ENCODE assay signal across 11 cellular contexts in genomic region chr17:29838961-29839360, GRCh38.
DNase-seq lines count a peak whose midpoint lies in the region; ATAC-seq and TF ChIP-seq lines count a peak whose summit lies in the region.
"Had no signal": no experiment of that assay in that cellular context is flagged by ENCODE, and none has a peak within 500 bp of the region (broad histone marks: within the 10 kb centered on the region; RNA-seq: fewer than 3 reads in every experiment).

No MANE protein-coding gene starts in this region.

- DNase-seq in EL (peak; percentile 58), MG63 (peak; percentile 9), endodermal cell (peak; percentile 82), midbrain (lab: John Stamatoyannopoulos, UW) (peak; percentile 7)
- DNase-seq in activated CD8-positive, alpha-beta memory T cell treated with anti-CD3 and anti-CD28 coated beads, Interleukin-2, amount 10 ng/mL, durations not matched to agents 7 days and 5 days = no peak
- DNase-seq: NCI-H1105; PC-9; stimulated activated naive B cell treated with anti-CD40 and anti-IgM and Interleukin-4, amounts not matched to agents 10 μg/mL and 1 μg/mL and 100 μg/mL, for 72 hours had no signal

- H3K4me3 ChIP-seq in MG63 (no peak overlapping the region), endodermal cell (ENCODE audit: low read length) (no peak overlapping the region)
- H3K4me3 ChIP-seq: PC-9 had no signal

- H3K4me1 ChIP-seq in endodermal cell (ENCODE audit: control insufficient read depth, insufficient read depth, low read length) = no peaks in the 10 kb centered on the region

- H3K27me3 Mint-ChIP-seq in endodermal cell (ENCODE audit: insufficient read depth) = no peaks in the 10 kb centered on the region
- no peaks in the 10 kb centered on the region for H3K27me3 Mint-ChIP-seq in activated CD8-positive, alpha-beta memory T cell treated with anti-CD3 and anti-CD28 coated beads, Interleukin-2, amount 10 ng/mL, durations not matched to agents 7 days and 5 days
- H3K27me3 Mint-ChIP-seq: stimulated activated naive B cell treated with anti-CD40 and anti-IgM and Interleukin-4, amounts not matched to agents 10 μg/mL and 1 μg/mL and 100 μg/mL, for 72 hours had no signal

- H3K36me3 ChIP-seq in MG63 (no peaks in the 10 kb centered on the region), endodermal cell (ENCODE audit: control insufficient read depth, insufficient read depth, low read length) (no peaks in the 10 kb centered on the region)

- no peak overlapping the region for H3K4me3 Mint-ChIP-seq in endodermal cell
- no peak overlapping the region for H3K4me3 Mint-ChIP-seq in activated CD8-positive, alpha-beta memory T cell treated with anti-CD3 and anti-CD28 coated beads, Interleukin-2, amount 10 ng/mL, durations not matched to agents 7 days and 5 days
- H3K4me3 Mint-ChIP-seq: stimulated activated naive B cell treated with anti-CD40 and anti-IgM and Interleukin-4, amounts not matched to agents 10 μg/mL and 1 μg/mL and 100 μg/mL, for 72 hours had no signal

- CTCF ChIA-PET in activated CD8-positive, alpha-beta memory T cell treated with anti-CD3 and anti-CD28 coated beads, Interleukin-2, amount 10 ng/mL, durations not matched to agents 7 days and 5 days (lab: Charles Lee) = interaction anchor here (1.4 kb wide), 1 partner anchor 93 kb away, joined by 4 read pairs; no protein-coding TSS in a partner anchor

- H3K9me3 Mint-ChIP-seq in endodermal cell = no peaks in the 10 kb centered on the region
- H3K9me3 Mint-ChIP-seq in activated CD8-positive, alpha-beta memory T cell treated with anti-CD3 and anti-CD28 coated beads, Interleukin-2, amount 10 ng/mL, durations not matched to agents 7 days and 5 days (ENCODE audit: low read depth) = no peaks in the 10 kb centered on the region
- H3K9me3 Mint-ChIP-seq: stimulated activated naive B cell treated with anti-CD40 and anti-IgM and Interleukin-4, amounts not matched to agents 10 μg/mL and 1 μg/mL and 100 μg/mL, for 72 hours had no signal

- WGBS in endodermal cell (ENCODE audit: insufficient coverage in 1 of 2, insufficient read length in 1 of 2), 2 experiments = 68 to 90% methylated on average over 4 to 6 of the region's 6 CpGs

- peaks cover 3% of the 10 kb centered on the region for H3K4me1 Mint-ChIP-seq in endodermal cell
- H3K4me1 Mint-ChIP-seq in activated CD8-positive, alpha-beta memory T cell treated with anti-CD3 and anti-CD28 coated beads, Interleukin-2, amount 10 ng/mL, durations not matched to agents 7 days and 5 days = no peaks in the 10 kb centered on the region

- H3K9ac ChIP-seq in endodermal cell (ENCODE audit: extremely low read depth, low read length, poor library complexity, severe bottlenecking) = no peak overlapping the region

- H3K27ac Mint-ChIP-seq in endodermal cell = no peak overlapping the region
- H3K27ac Mint-ChIP-seq in activated CD8-positive, alpha-beta memory T cell treated with anti-CD3 and anti-CD28 coated beads, Interleukin-2, amount 10 ng/mL, durations not matched to agents 7 days and 5 days = no peak overlapping the region
- H3K27ac Mint-ChIP-seq: stimulated activated naive B cell treated with anti-CD40 and anti-IgM and Interleukin-4, amounts not matched to agents 10 μg/mL and 1 μg/mL and 100 μg/mL, for 72 hours had no signal

- H3K36me3 Mint-ChIP-seq in endodermal cell (ENCODE audit: low read depth) = no peaks in the 10 kb centered on the region
- no peaks in the 10 kb centered on the region for H3K36me3 Mint-ChIP-seq in activated CD8-positive, alpha-beta memory T cell treated with anti-CD3 and anti-CD28 coated beads, Interleukin-2, amount 10 ng/mL, durations not matched to agents 7 days and 5 days

- H3K9me3 ChIP-seq in MG63 (no peaks in the 10 kb centered on the region), endodermal cell (ENCODE audit: control insufficient read depth, low read length) (no peaks in the 10 kb centered on the region)

- no peak for ATAC-seq in HG03135 (IDR thresholded peaks at IDR 0.05; ENCODE audit: unreplicated experiment)
- no peak for ATAC-seq in activated CD8-positive, alpha-beta memory T cell treated with anti-CD3 and anti-CD28 coated beads, Interleukin-2, amount 10 ng/mL, durations not matched to agents 7 days and 5 days
- no peak for ATAC-seq in HG03439 (IDR thresholded peaks at IDR 0.05; ENCODE audit: unreplicated experiment)
- no peak for ATAC-seq in GM21825 (IDR thresholded peaks at IDR 0.05; ENCODE audit: unreplicated experiment)
- ATAC-seq: stimulated activated naive B cell treated with anti-CD40 and anti-IgM and Interleukin-4, amounts not matched to agents 10 μg/mL and 1 μg/mL and 100 μg/mL, for 72 hours had no signal

- TF ChIP-seq CTCF in endodermal cell (conservative IDR thresholded peaks at IDR 0.05) = no peak

- 0 out of 2 replicates have a peak, but pooled peaks cover 2% of the 10 kb centered on the region for H3K27me3 ChIP-seq in MG63
- no peaks in the 10 kb centered on the region for H3K27me3 ChIP-seq in endodermal cell (ENCODE audit: control insufficient read depth, insufficient read depth, low read length, poor library complexity, severe bottlenecking)

- H3K27ac ChIP-seq in endodermal cell (ENCODE audit: low read depth, low read length) = no peak overlapping the region
- H3K27ac ChIP-seq: PC-9 had no signal
